Comparison of ENCODE assay signal across 8 cellular contexts in the genomic region with DNA sequence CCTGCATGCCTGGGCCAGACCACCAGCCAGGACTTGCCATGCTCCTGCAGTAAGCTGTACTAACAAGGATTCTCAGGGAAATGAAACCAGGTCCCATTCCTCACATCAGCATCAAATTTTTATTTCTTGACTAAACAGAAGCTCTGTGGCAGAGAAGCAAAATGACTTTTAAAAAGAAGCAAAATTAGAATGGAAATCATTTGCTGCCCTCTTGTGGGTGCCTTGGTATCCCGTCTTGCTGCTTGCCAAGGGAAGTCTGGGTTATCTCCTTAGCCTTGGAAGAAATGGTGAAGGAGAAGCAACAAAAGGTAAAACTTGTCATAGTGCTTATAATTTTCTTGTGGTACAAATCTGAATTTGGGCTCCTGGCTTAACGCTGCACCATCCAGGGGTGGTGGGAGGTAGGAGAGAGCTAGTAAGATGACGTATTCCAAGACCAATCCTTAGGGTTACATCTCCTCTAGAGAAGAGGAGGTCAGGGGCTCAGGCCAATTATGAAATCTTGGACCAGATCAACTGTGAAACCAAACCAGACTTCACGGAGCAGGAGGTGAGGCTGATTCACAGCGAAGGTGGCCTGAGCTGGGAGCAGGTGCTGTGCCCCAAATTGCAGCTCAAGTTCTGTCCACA.
DNase-seq lines count a peak whose midpoint lies in the region; ATAC-seq, FAIRE-seq and TF ChIP-seq lines count a peak whose summit lies in the region.

No MANE protein-coding gene starts in this region.

- FAIRE-seq in bronchial epithelial cell (lab: Jason Lieb, UNC), result no peak

- H3K36me3 Mint-ChIP-seq in neural progenitor cell, result no peaks in the 10 kb centered on the region

- no peaks in the 10 kb centered on the region for H3K9me3 ChIP-seq in neural progenitor cell (ENCODE audit: low read depth)
- no peaks in the 10 kb centered on the region for H3K9me3 ChIP-seq in suprapubic skin

- peaks cover 3% of the 10 kb centered on the region for H3K27me3 Mint-ChIP-seq in neural progenitor cell (ENCODE audit: insufficient read depth, low read depth)
- H3K27me3 Mint-ChIP-seq in stimulated activated naive CD8-positive, alpha-beta T cell treated with anti-CD3 and anti-CD28 coated beads, Interleukin-15, amount 100 ng/mL, for 72 hours, result peaks cover 10% of the 10 kb centered on the region

- H3K4me1 Mint-ChIP-seq in neural progenitor cell, result no peaks in the 10 kb centered on the region
- H3K4me1 Mint-ChIP-seq in stimulated activated naive CD8-positive, alpha-beta T cell treated with anti-CD3 and anti-CD28 coated beads, Interleukin-15, amount 100 ng/mL, for 72 hours, result no peaks in the 10 kb centered on the region

- no peak overlapping the region for H3K4me2 ChIP-seq in neural progenitor cell

- peak overlapping the region; percentile 10 for H2AFZ ChIP-seq in neural progenitor cell (replicated peaks)

- peak overlapping the region; percentile 25 for H3K27ac Mint-ChIP-seq in neural progenitor cell
- H3K27ac Mint-ChIP-seq in stimulated activated naive CD8-positive, alpha-beta T cell treated with anti-CD3 and anti-CD28 coated beads, Interleukin-15, amount 100 ng/mL, for 72 hours, result no peak overlapping the region

- H3K27me3 ChIP-seq in bronchial epithelial cell (ENCODE audit: control insufficient read depth, insufficient read depth, low read length), result no peaks in the 10 kb centered on the region
- no peaks in the 10 kb centered on the region for H3K27me3 ChIP-seq in neural progenitor cell
- H3K27me3 ChIP-seq in suprapubic skin, result no peaks in the 10 kb centered on the region

- H3F3A ChIP-seq in neural progenitor cell (ENCODE audit: low read depth), result no peaks in the 10 kb centered on the region

- DNase-seq in 8988T (peak; percentile 14), GM04503 (ENCODE audit: low read depth) (peak; percentile 4), NCI-H2081 treated with DMSO at 0.1 percent for 48 hours (lab: John Stamatoyannopoulos, UW) (peak; percentile 1), bronchial epithelial cell (ENCODE audit: low read depth) (peak; percentile 51), neural progenitor cell (ENCODE audit: low spot score) (peak; percentile 56), suprapubic skin (ENCODE audit: low spot score in 2 of 2) (no peak)
- no peak for DNase-seq in stimulated activated naive CD8-positive, alpha-beta T cell treated with anti-CD3 and anti-CD28 coated beads, Interleukin-15, amount 100 ng/mL, for 72 hours

- no peak for TF ChIP-seq POLR2A in suprapubic skin (IDR thresholded peaks at IDR 0.05)

- no peaks in the 10 kb centered on the region for H4K20me1 ChIP-seq in neural progenitor cell (ENCODE audit: low read depth)

- 45% methylated on average over 5 of the region's 5 CpGs for WGBS in suprapubic skin

- H3K27ac ChIP-seq in neural progenitor cell, result no peak overlapping the region
- H3K27ac ChIP-seq in suprapubic skin, result no peak overlapping the region

- H3K4me3 Mint-ChIP-seq in neural progenitor cell, result no peak overlapping the region
- no peak overlapping the region for H3K4me3 Mint-ChIP-seq in stimulated activated naive CD8-positive, alpha-beta T cell treated with anti-CD3 and anti-CD28 coated beads, Interleukin-15, amount 100 ng/mL, for 72 hours

- no peaks in the 10 kb centered on the region for H3K9me3 Mint-ChIP-seq in neural progenitor cell
- H3K9me3 Mint-ChIP-seq in stimulated activated naive CD8-positive, alpha-beta T cell treated with anti-CD3 and anti-CD28 coated beads, Interleukin-15, amount 100 ng/mL, for 72 hours, result no peaks in the 10 kb centered on the region

- no peak for ATAC-seq in GM21786 (IDR thresholded peaks at IDR 0.05; ENCODE audit: unreplicated experiment)
- ATAC-seq in stimulated activated naive CD8-positive, alpha-beta T cell treated with anti-CD3 and anti-CD28 coated beads, Interleukin-15, amount 100 ng/mL, for 72 hours, result no peak

- H3K4me3 ChIP-seq in bronchial epithelial cell (ENCODE audit: low read depth, low read length) (no peak overlapping the region), neural progenitor cell (no peak overlapping the region), suprapubic skin (no peak overlapping the region)

- H3K4me1 ChIP-seq in neural progenitor cell (no peaks in the 10 kb centered on the region), suprapubic skin (no peaks in the 10 kb centered on the region)

- H3K36me3 ChIP-seq in bronchial epithelial cell (ENCODE audit: control insufficient read depth, insufficient read depth, low read length) (no peaks in the 10 kb centered on the region), neural progenitor cell (no peaks in the 10 kb centered on the region), suprapubic skin (no peaks in the 10 kb centered on the region)

- no peak overlapping the region for H3K9ac ChIP-seq in neural progenitor cell

- TF ChIP-seq CTCF in bronchial epithelial cell (IDR thresholded peaks at IDR 0.05; ENCODE audit: insufficient read depth, low read length, severe bottlenecking) (peak; percentile 70), neural progenitor cell (IDR thresholded peaks at IDR 0.05) (peak; percentile 68), suprapubic skin (IDR thresholded peaks at IDR 0.05) (peak in 1 of 2 donors; percentile 9)

- H3K79me2 ChIP-seq in neural progenitor cell (ENCODE audit: low read depth), result no peaks in the 10 kb centered on the region

- no peak for TF ChIP-seq EP300 in suprapubic skin (IDR thresholded peaks at IDR 0.05)

Comparison
In these comparisons a context has a peak if more than half of its experiments do, and no peak if none do; other contexts are left out.
1. DNase-seq: peak in 8988T (single experiment), GM04503 (single experiment), NCI-H2081 treated with DMSO at 0.1 percent for 48 hours (single experiment), bronchial epithelial cell (single experiment) and neural progenitor cell (single experiment); none in stimulated activated naive CD8-positive, alpha-beta T cell treated with anti-CD3 and anti-CD28 coated beads, Interleukin-15, amount 100 ng/mL, for 72 hours (0 of 2) and suprapubic skin (0 of 2).